Comparison of ENCODE assay signal across 8 cellular contexts in genomic region chr13:114235697-114236096, GRCh38. TPM values are rescaled to one million over a fixed set of nuclear protein-coding genes. Genes with fewer than 3 reads are reported as not detected.
DNase-seq lines count a peak whose midpoint lies in the region; ATAC-seq and TF ChIP-seq lines count a peak whose summit lies in the region.

No MANE protein-coding gene starts in this region.

- H3K4me1 ChIP-seq in thoracic aorta (ENCODE audit: control insufficient read depth in 1 of 2, low read depth in 2 of 2) = peaks cover 8 to 9% of the 10 kb centered on the region in 2 donors

- H3K4me3 ChIP-seq in kidney epithelial cell (ENCODE audit: low read depth, low read length) = peak overlapping the region; percentile 96
- H3K4me3 ChIP-seq in thoracic aorta = peak overlapping the region; percentile 96

- H3K9me3 ChIP-seq in thoracic aorta = no peaks in the 10 kb centered on the region

- H3K4me3 Mint-ChIP-seq in activated CD4-positive, alpha-beta T cell treated with anti-CD3 and anti-CD28 coated beads, Interleukin-2, amount 10 ng/mL, durations not matched to agents 7 days and 5 days = peak overlapping the region; percentile 80
- H3K4me3 Mint-ChIP-seq in activated naive CD8-positive, alpha-beta T cell = peak overlapping the region; percentile 95

- DNase-seq in activated CD4-positive, alpha-beta T cell treated with anti-CD3 and anti-CD28 coated beads, Interleukin-2, amount 10 ng/mL, durations not matched to agents 7 days and 5 days = no peak
- DNase-seq in activated CD4-positive, alpha-beta T cell treated with anti-CD3 and anti-CD28 coated beads, Interleukin-2, amount 50 U/mL, for 4 hours = no peak
- DNase-seq in kidney epithelial cell (ENCODE audit: low read depth) (no peak), thoracic aorta (ENCODE audit: low spot score) (no peak), mucosa of gallbladder (ENCODE audit: low spot score) (no peak)

- CTCF ChIA-PET in activated CD4-positive, alpha-beta T cell treated with anti-CD3 and anti-CD28 coated beads, Interleukin-2, amount 10 ng/mL, durations not matched to agents 7 days and 5 days (lab: Charles Lee) = interaction anchor here (0.7 to 0.9 kb wide), 2 partner anchors 14 to 124 kb away, joined by 3 read pairs; no protein-coding TSS in a partner anchor

- no peaks in the 10 kb centered on the region for H3K9me3 Mint-ChIP-seq in activated CD4-positive, alpha-beta T cell treated with anti-CD3 and anti-CD28 coated beads, Interleukin-2, amount 10 ng/mL, durations not matched to agents 7 days and 5 days
- no peaks in the 10 kb centered on the region for H3K9me3 Mint-ChIP-seq in activated naive CD8-positive, alpha-beta T cell (ENCODE audit: low read depth)

- H3K36me3 ChIP-seq in kidney epithelial cell (ENCODE audit: control insufficient read depth, insufficient read depth, low read length) (no peaks in the 10 kb centered on the region), thoracic aorta (peaks cover 31% of the 10 kb centered on the region)

- peak overlapping the region; percentile 92 for H3K27ac Mint-ChIP-seq in activated CD4-positive, alpha-beta T cell treated with anti-CD3 and anti-CD28 coated beads, Interleukin-2, amount 10 ng/mL, durations not matched to agents 7 days and 5 days
- H3K27ac Mint-ChIP-seq in activated naive CD8-positive, alpha-beta T cell = peak overlapping the region; percentile 74

- no peak for TF ChIP-seq CTCF in kidney epithelial cell (IDR thresholded peaks at IDR 0.05; ENCODE audit: insufficient read depth, low read length, poor library complexity, severe bottlenecking)
- no peak for TF ChIP-seq CTCF in thoracic aorta (IDR thresholded peaks at IDR 0.05)

- H3K4me1 Mint-ChIP-seq in activated CD4-positive, alpha-beta T cell treated with anti-CD3 and anti-CD28 coated beads, Interleukin-2, amount 10 ng/mL, durations not matched to agents 7 days and 5 days = peaks cover 36% of the 10 kb centered on the region
- peaks cover 28% of the 10 kb centered on the region for H3K4me1 Mint-ChIP-seq in activated naive CD8-positive, alpha-beta T cell (ENCODE audit: low read depth)

- peak overlapping the region in 1 of 2 donors; percentile 72 for H3K27ac ChIP-seq in thoracic aorta

- ATAC-seq in thoracic aorta (ENCODE audit: insufficient number of reproducible peaks, low FRiP score, low read depth) = no peak
- ATAC-seq in GM21515 (IDR thresholded peaks at IDR 0.05; ENCODE audit: unreplicated experiment) = no peak
- no peak for ATAC-seq in GM18907 (IDR thresholded peaks at IDR 0.05; ENCODE audit: unreplicated experiment)

- H3K27me3 Mint-ChIP-seq in activated CD4-positive, alpha-beta T cell treated with anti-CD3 and anti-CD28 coated beads, Interleukin-2, amount 10 ng/mL, durations not matched to agents 7 days and 5 days = no peaks in the 10 kb centered on the region
- no peaks in the 10 kb centered on the region for H3K27me3 Mint-ChIP-seq in activated naive CD8-positive, alpha-beta T cell

- POLR2A ChIA-PET in activated CD4-positive, alpha-beta T cell treated with anti-CD3 and anti-CD28 coated beads, Interleukin-2, amount 10 ng/mL, durations not matched to agents 7 days and 5 days (lab: Charles Lee) = no interaction called here

- H3K27me3 ChIP-seq in kidney epithelial cell (ENCODE audit: control insufficient read depth, insufficient read depth, low read length) = no peaks in the 10 kb centered on the region
- no peaks in the 10 kb centered on the region for H3K27me3 ChIP-seq in thoracic aorta (replicated peaks; ENCODE audit: insufficient read depth)

- peaks cover 24% of the 10 kb centered on the region for H3K36me3 Mint-ChIP-seq in activated CD4-positive, alpha-beta T cell treated with anti-CD3 and anti-CD28 coated beads, Interleukin-2, amount 10 ng/mL, durations not matched to agents 7 days and 5 days (ENCODE audit: low read depth)
- peaks cover 11% of the 10 kb centered on the region for H3K36me3 Mint-ChIP-seq in activated naive CD8-positive, alpha-beta T cell

RNA-seq across cellular contexts. Expression of gene CDC16, which starts 1.0 kb away (rescaled TPM):
- 10 to 100 TPM; 81.6 to 85.4 TPM for total RNA-seq in activated CD4-positive, alpha-beta T cell treated with anti-CD3 and anti-CD28 coated beads, Interleukin-2, amount 10 ng/mL, durations not matched to agents 7 days and 5 days
- total RNA-seq in kidney epithelial cell = 50.4 and 51.8 TPM in 2 replicates
- total RNA-seq in thoracic aorta = 10 to 100 TPM; 45.4 to 73.3 TPM
- 54.2 TPM for total RNA-seq in mucosa of gallbladder

RNA-seq across cellular contexts. Expression of gene UPF3A, which starts 45.7 kb away (rescaled TPM):
- 10 to 100 TPM; 55.1 to 62.1 TPM for total RNA-seq in activated CD4-positive, alpha-beta T cell treated with anti-CD3 and anti-CD28 coated beads, Interleukin-2, amount 10 ng/mL, durations not matched to agents 7 days and 5 days
- total RNA-seq in kidney epithelial cell (22.5 and 30.7 TPM in 2 replicates), thoracic aorta (10 to 100 TPM; 25.3 to 32.8 TPM), mucosa of gallbladder (34.2 TPM)

RNA-seq across cellular contexts. Expression of gene CFAP97D2, which starts 56.6 kb away (rescaled TPM):
- total RNA-seq in activated CD4-positive, alpha-beta T cell treated with anti-CD3 and anti-CD28 coated beads, Interleukin-2, amount 10 ng/mL, durations not matched to agents 7 days and 5 days = not detected
- total RNA-seq in kidney epithelial cell (not detected in 2 replicates), thoracic aorta (not detected), mucosa of gallbladder (not detected)
